ENCODE assay signal across 19 cellular contexts in the genomic region with DNA sequence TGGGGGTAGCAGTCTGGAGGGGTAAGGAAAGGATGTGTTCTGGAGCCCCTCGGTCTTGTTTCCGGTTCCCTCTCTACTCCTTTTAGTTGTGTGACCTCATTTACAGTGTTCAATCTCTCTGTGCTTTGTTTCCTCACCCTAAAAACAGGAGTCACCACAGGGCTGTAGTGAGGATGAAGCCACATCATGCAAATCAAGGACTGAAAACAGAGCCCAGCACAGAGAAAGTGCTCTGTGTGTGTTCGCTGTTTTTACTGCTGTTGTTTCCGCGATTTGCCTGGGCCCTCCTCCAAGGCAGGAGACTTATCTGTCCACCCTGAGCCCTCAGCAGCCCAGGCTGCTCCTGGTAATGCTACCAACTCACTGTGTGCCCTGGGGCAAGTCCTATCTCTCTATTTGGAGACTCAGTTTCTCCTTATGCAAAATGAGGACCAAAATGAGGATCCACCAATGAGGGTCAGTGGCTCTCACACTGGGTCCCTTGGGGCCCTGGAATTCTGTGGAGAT.
"Had no signal": no experiment of that assay in that cellular context is flagged by ENCODE, and none has a peak within 500 bp of the region (broad histone marks: within the 10 kb centered on the region; RNA-seq: fewer than 3 reads in every experiment).

No MANE protein-coding gene starts in this region.

- H3K36me3 ChIP-seq: right lobe of liver had no signal

- H3K27ac ChIP-seq: epithelial cell of prostate, psoas muscle, right lobe of liver had no signal

- H3K27me3 ChIP-seq: right lobe of liver had no signal

- H3K9me3 ChIP-seq: psoas muscle, right lobe of liver had no signal

- H3K4me3 ChIP-seq: psoas muscle, right lobe of liver had no signal

- FAIRE-seq: urothelium cell line had no signal

- DNase-seq: activated CD4-positive, alpha-beta memory T cell treated with anti-CD3 and anti-CD28 coated beads for 36 hours; activated CD4-positive, alpha-beta T cell treated with anti-CD3 and anti-CD28 coated beads for 36 hours; activated CD8-positive, alpha-beta memory T cell treated with anti-CD3 and anti-CD28 coated beads, Interleukin-2, amount 10 ng/mL, durations not matched to agents 7 days and 5 days; activated naive CD8-positive, alpha-beta T cell treated with anti-CD3 and anti-CD28 coated beads for 36 hours; amniotic stem cell; foreskin melanocyte; hypothalamus; islet precursor cell; mammary epithelial cell; midbrain; psoas muscle; stimulated activated CD4-positive, alpha-beta T cell treated with anti-CD3 and anti-CD28 coated beads, Interleukin-4, amount 100 ng/mL, for 4 hours; T-cell had no signal

- H3K4me1 ChIP-seq: psoas muscle, right lobe of liver had no signal

- ATAC-seq: activated CD4-positive, alpha-beta T cell treated with anti-CD3 and anti-CD28 coated beads for 36 hours; activated CD8-positive, alpha-beta memory T cell treated with anti-CD3 and anti-CD28 coated beads, Interleukin-2, amount 10 ng/mL, durations not matched to agents 7 days and 5 days; left lobe of liver; psoas muscle; right lobe of liver; stimulated activated memory B cell treated with anti-CD40 and anti-IgM and Interleukin-4, amounts not matched to agents 10 μg/mL and 1 μg/mL and 100 μg/mL, for 72 hours; T-cell; WTC11 had no signal
